Comparison of ENCODE assay signal across 1 cellular context in the genomic region with DNA sequence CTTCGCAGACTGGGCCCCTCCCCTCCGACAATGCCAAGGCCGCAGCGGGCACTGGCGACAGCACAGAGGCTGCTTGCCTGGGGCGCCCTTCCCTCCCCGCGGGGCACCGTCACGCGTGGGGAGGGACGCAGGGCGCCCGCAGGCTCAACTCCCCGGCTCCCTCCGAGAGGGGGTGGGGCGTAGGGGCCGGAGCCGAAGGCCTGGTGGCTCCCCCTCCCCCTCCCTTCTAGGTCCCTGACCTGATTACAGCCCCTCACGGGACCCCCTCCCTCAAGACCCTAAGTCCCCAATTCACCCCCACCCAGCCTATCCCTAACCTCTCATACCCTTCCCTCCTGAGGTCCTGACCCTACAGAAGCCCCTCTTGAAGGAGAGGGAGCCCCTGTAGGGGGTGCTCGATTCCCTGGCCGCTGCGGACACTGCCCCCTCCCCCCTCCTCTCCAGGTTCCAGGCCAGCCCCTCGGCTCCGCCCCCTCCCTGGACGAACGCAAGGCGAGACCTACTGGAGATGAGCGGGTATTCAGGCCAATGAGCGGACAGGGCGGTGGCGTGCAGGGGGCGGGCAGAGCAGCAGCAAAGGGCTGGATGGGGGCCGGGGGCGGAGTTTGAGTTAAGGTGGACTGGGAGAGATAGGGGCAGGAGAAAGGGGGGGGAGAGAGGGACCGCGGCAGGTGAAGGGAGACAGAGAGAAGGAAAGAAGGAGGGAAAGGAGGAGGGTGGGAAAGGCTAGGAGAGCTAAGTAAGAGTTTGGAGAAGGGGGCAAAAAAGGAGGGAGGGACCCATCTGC.
TF ChIP-seq lines count a peak whose summit lies in the region.

No MANE protein-coding gene starts in this region.

TF ChIP-seq in HepG2, 621 proteins besides CTCF, POLR2A, EP300 and RAD21 (continued from another document):
- TF ChIP-seq HIC2 (CRISPR knock-in tag; IDR thresholded peaks at IDR 0.05; ENCODE audit: low read depth) (0 out of 2 replicates have a peak, but pooled peaks have one; percentile 47), FLYWCH1 (CRISPR knock-in tag; IDR thresholded peaks at IDR 0.05) (no peak), KLF11 (CRISPR knock-in tag; IDR thresholded peaks at IDR 0.05) (no peak), KMT2B (CRISPR knock-in tag; IDR thresholded peaks at IDR 0.05) (no peak), HNF4A (CRISPR knock-in tag; IDR thresholded peaks at IDR 0.05) (no peak), CREB1 (IDR thresholded peaks at IDR 0.05) (peak; percentile 73; the same call in 1 of the 2 replicates), CREB1 (CRISPR knock-in tag; IDR thresholded peaks at IDR 0.05) (peak; percentile 74), ZNF598 (CRISPR knock-in tag; IDR thresholded peaks at IDR 0.05; ENCODE audit: borderline replicate concordance) (no peak; the same call in 1 of the 2 replicates), FOXA3 (CRISPR knock-in tag; IDR thresholded peaks at IDR 0.05) (no peak), ZNF607 (CRISPR knock-in tag; IDR thresholded peaks at IDR 0.05; ENCODE audit: borderline replicate concordance) (0 out of 2 replicates have a peak, but pooled peaks have one; percentile 16), PCBP1 (IDR thresholded peaks at IDR 0.05; ENCODE audit: borderline replicate concordance, low read depth, low read length) (0 out of 2 replicates have a peak, but pooled peaks have one; percentile 41), HDAC2 (CRISPR knock-in tag; IDR thresholded peaks at IDR 0.05) (0 out of 2 replicates have a peak, but pooled peaks have one; percentile 31), ZNF605 (CRISPR knock-in tag; IDR thresholded peaks at IDR 0.05) (no peak), NFE2 (CRISPR knock-in tag; IDR thresholded peaks at IDR 0.05) (no peak), RFX3 (CRISPR knock-in tag; IDR thresholded peaks at IDR 0.05) (no peak)
- TF ChIP-seq, protein P1, sequence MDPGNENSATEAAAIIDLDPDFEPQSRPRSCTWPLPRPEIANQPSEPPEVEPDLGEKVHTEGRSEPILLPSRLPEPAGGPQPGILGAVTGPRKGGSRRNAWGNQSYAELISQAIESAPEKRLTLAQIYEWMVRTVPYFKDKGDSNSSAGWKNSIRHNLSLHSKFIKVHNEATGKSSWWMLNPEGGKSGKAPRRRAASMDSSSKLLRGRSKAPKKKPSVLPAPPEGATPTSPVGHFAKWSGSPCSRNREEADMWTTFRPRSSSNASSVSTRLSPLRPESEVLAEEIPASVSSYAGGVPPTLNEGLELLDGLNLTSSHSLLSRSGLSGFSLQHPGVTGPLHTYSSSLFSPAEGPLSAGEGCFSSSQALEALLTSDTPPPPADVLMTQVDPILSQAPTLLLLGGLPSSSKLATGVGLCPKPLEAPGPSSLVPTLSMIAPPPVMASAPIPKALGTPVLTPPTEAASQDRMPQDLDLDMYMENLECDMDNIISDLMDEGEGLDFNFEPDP (CRISPR knock-in tag; conservative IDR thresholded peaks at IDR 0.05), result no peak
- TF ChIP-seq, protein P2, sequence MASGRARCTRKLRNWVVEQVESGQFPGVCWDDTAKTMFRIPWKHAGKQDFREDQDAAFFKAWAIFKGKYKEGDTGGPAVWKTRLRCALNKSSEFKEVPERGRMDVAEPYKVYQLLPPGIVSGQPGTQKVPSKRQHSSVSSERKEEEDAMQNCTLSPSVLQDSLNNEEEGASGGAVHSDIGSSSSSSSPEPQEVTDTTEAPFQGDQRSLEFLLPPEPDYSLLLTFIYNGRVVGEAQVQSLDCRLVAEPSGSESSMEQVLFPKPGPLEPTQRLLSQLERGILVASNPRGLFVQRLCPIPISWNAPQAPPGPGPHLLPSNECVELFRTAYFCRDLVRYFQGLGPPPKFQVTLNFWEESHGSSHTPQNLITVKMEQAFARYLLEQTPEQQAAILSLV (CRISPR knock-in tag; IDR thresholded peaks at IDR 0.05; ENCODE audit: borderline replicate concordance), result no peak
